9 cellular contexts compared by ENCODE assay signal in the genomic region with DNA sequence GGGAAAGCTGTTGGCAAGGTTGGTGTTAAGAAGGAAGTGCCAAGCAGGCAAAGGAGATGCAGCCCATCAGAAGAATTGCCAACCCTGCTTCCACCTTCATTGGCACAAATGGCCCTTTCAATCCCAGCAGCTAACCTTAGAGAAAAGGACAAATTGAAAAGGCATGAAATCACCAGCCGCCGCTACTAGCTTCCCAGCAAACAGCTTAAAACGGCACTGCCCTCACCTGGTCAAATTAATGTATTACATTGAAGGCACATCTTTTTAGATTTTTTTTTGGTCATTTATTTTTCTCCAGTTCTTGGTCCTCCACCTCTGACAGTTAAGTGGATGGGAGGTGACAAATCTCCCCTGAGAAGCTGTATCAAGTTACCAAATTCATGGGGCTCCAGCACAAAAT. TPM values are rescaled to one million over a fixed set of nuclear protein-coding genes. Genes with fewer than 3 reads are reported as not detected.
DNase-seq lines count a peak whose midpoint lies in the region; ATAC-seq and TF ChIP-seq lines count a peak whose summit lies in the region.
"Had no signal": no experiment of that assay in that cellular context is flagged by ENCODE, and none has a peak within 500 bp of the region (broad histone marks: within the 10 kb centered on the region; RNA-seq: fewer than 3 reads in every experiment).

No MANE protein-coding gene starts in this region.

- H3K27me3 Mint-ChIP-seq in Caco-2 (ENCODE audit: insufficient read depth, unreplicated experiment) = peaks cover 5% of the 10 kb centered on the region
- H3K27me3 Mint-ChIP-seq in chondrocyte (ENCODE audit: low read depth) = peaks cover 9% of the 10 kb centered on the region
- peaks cover 3% of the 10 kb centered on the region for H3K27me3 Mint-ChIP-seq in activated T-helper 1 cell treated with anti-CD3 and anti-CD28 coated beads, Interleukin-12 subunit alpha, Interleukin-12 subunit beta, Interleukin-2, Interleukin-4 antibody, amounts not matched to agents 30 ng/mL and 10 ng/mL and 1 ng/mL, durations not matched to agents 14 hours and 24 hours and 36 hours (ENCODE audit: insufficient read depth)

- H3K36me3 Mint-ChIP-seq in Caco-2 (ENCODE audit: insufficient read depth, unreplicated experiment) = no peaks in the 10 kb centered on the region
- no peaks in the 10 kb centered on the region for H3K36me3 Mint-ChIP-seq in chondrocyte (ENCODE audit: low read depth)
- no peaks in the 10 kb centered on the region for H3K36me3 Mint-ChIP-seq in activated T-helper 1 cell treated with anti-CD3 and anti-CD28 coated beads, Interleukin-12 subunit alpha, Interleukin-12 subunit beta, Interleukin-2, Interleukin-4 antibody, amounts not matched to agents 30 ng/mL and 10 ng/mL and 1 ng/mL, durations not matched to agents 14 hours and 24 hours and 36 hours (ENCODE audit: low read depth)

- H3K4me1 Mint-ChIP-seq in Caco-2 (ENCODE audit: low read depth, unreplicated experiment) = no peaks in the 10 kb centered on the region
- H3K4me1 Mint-ChIP-seq in chondrocyte (ENCODE audit: low read depth) = no peaks in the 10 kb centered on the region
- no peaks in the 10 kb centered on the region for H3K4me1 Mint-ChIP-seq in activated T-helper 1 cell treated with anti-CD3 and anti-CD28 coated beads, Interleukin-12 subunit alpha, Interleukin-12 subunit beta, Interleukin-2, Interleukin-4 antibody, amounts not matched to agents 30 ng/mL and 10 ng/mL and 1 ng/mL, durations not matched to agents 14 hours and 24 hours and 36 hours (ENCODE audit: low read depth)

- no peak overlapping the region for H3K27ac ChIP-seq in Panc1 (ENCODE audit: low read length)

- H3K9me3 Mint-ChIP-seq in Caco-2 (ENCODE audit: unreplicated experiment) = no peaks in the 10 kb centered on the region
- H3K9me3 Mint-ChIP-seq in chondrocyte (ENCODE audit: low read depth) = peaks cover 5% of the 10 kb centered on the region
- H3K9me3 Mint-ChIP-seq in activated T-helper 1 cell treated with anti-CD3 and anti-CD28 coated beads, Interleukin-12 subunit alpha, Interleukin-12 subunit beta, Interleukin-2, Interleukin-4 antibody, amounts not matched to agents 30 ng/mL and 10 ng/mL and 1 ng/mL, durations not matched to agents 14 hours and 24 hours and 36 hours = no peaks in the 10 kb centered on the region
- H3K9me3 Mint-ChIP-seq: T-helper 1 cell treated with Interleukin-12 subunit alpha and Interleukin-12 subunit beta and Interleukin-4 antibody, amounts not matched to agents 30 μg/mL and 1 μg/mL, for 36 hours had no signal

- H3K9me3 ChIP-seq in Caco-2 (no peaks in the 10 kb centered on the region), Panc1 (ENCODE audit: control insufficient read depth, insufficient read depth, low read depth, low read length) (no peaks in the 10 kb centered on the region), mucosa of descending colon (no peaks in the 10 kb centered on the region)

- H3K4me3 Mint-ChIP-seq in Caco-2 (ENCODE audit: unreplicated experiment) (no peak overlapping the region), chondrocyte (ENCODE audit: unreplicated experiment) (no peak overlapping the region)
- H3K4me3 Mint-ChIP-seq in activated T-helper 1 cell treated with anti-CD3 and anti-CD28 coated beads, Interleukin-12 subunit alpha, Interleukin-12 subunit beta, Interleukin-2, Interleukin-4 antibody, amounts not matched to agents 30 ng/mL and 10 ng/mL and 1 ng/mL, durations not matched to agents 14 hours and 24 hours and 36 hours = no peak overlapping the region
- H3K4me3 Mint-ChIP-seq: T-helper 1 cell treated with Interleukin-12 subunit alpha and Interleukin-12 subunit beta and Interleukin-4 antibody, amounts not matched to agents 30 μg/mL and 1 μg/mL, for 36 hours had no signal

- in situ Hi-C loops in Panc1 (cut with HindIII; ENCODE audit: low pct_unique_long_range_greater_than_20kb, low sequenced_read_pairs) = no loop called here

- POLR2A ChIA-PET in Caco-2 (lab: Charles Lee) (no interaction called here), Panc1 (lab: Charles Lee) (interaction anchor here (0.6 kb wide), 1 partner anchor 178 kb away, joined by 4 read pairs; no protein-coding TSS in a partner anchor)

- TF ChIP-seq CTCF in Caco-2 (IDR thresholded peaks at IDR 0.05; ENCODE audit: insufficient read depth in 1 of 2, low read depth in 1 of 2, low read length in 1 of 2, severe bottlenecking in 1 of 2, unreplicated experiment in 1 of 2) = peak; percentile 24 to 46
- TF ChIP-seq CTCF in GM20000 (IDR thresholded peaks at IDR 0.05; ENCODE audit: extremely low read depth, missing control alignments) = peak; percentile 48
- TF ChIP-seq CTCF in Panc1 (IDR thresholded peaks at IDR 0.05) = peak; percentile 79
- TF ChIP-seq CTCF in chondrocyte (IDR thresholded peaks at IDR 0.05) = peak; percentile 81
- TF ChIP-seq CTCF in mucosa of descending colon (IDR thresholded peaks at IDR 0.05) = no peak

- CTCF ChIA-PET in Caco-2 (lab: Charles Lee) = interaction anchor here (0.8 kb wide), 2 partner anchors 112 to 189 kb away, joined by 3 read pairs; no protein-coding TSS in a partner anchor
- CTCF ChIA-PET in Panc1 (lab: Charles Lee) = no interaction called here

- no peaks in the 10 kb centered on the region for H3K36me3 ChIP-seq in Caco-2 (ENCODE audit: control insufficient read depth, insufficient read depth, low read length)
- no peaks in the 10 kb centered on the region for H3K36me3 ChIP-seq in Panc1 (ENCODE audit: control insufficient read depth, insufficient read depth, low read length)
- no peaks in the 10 kb centered on the region for H3K36me3 ChIP-seq in mucosa of descending colon (ENCODE audit: low read depth)

- ATAC-seq in Panc1 = no peak
- peak; percentile 27 for ATAC-seq in mucosa of descending colon
- ATAC-seq in HG03439 (IDR thresholded peaks at IDR 0.05; ENCODE audit: unreplicated experiment) = no peak
- ATAC-seq in GM21723 (IDR thresholded peaks at IDR 0.05; ENCODE audit: unreplicated experiment) = no peak

- intact Hi-C loops in Caco-2 (cut with micrococcal nuclease; ENCODE audit: unreplicated experiment) (no loop called here), Panc1 (cut with micrococcal nuclease; ENCODE audit: unreplicated experiment) (no loop called here), mucosa of descending colon (cut with DNase I, micrococcal nuclease) (no loop called here)
- intact Hi-C loops in activated T-helper 1 cell treated with anti-CD3 and anti-CD28 coated beads, Interleukin-12 subunit alpha, Interleukin-12 subunit beta, Interleukin-2, Interleukin-4 antibody, amounts not matched to agents 30 ng/mL and 10 ng/mL and 1 ng/mL, durations not matched to agents 14 hours and 24 hours and 36 hours (cut with micrococcal nuclease) = loop anchor here (1.0 kb wide), 1 partner anchor 189 kb away; no protein-coding TSS in a partner anchor

- BruUV-seq in Caco-2 (replicated peaks; lab: Mats Ljungman, UMichigan) = no TSS peak
- BruUV-seq in Panc1 (replicated peaks; lab: Mats Ljungman, UMichigan) = no TSS peak

- H3K4me3 ChIP-seq in Caco-2 (ENCODE audit: low read depth, low read length) = no peak overlapping the region
- no peak overlapping the region for H3K4me3 ChIP-seq in Panc1 (ENCODE audit: low read depth in 2 of 2, low read length in 2 of 2)
- no peak overlapping the region for H3K4me3 ChIP-seq in mucosa of descending colon

- DNase-seq in Caco-2 (peak in 1 of 2 experiments; percentile 42), GM20000 (ENCODE audit: low spot score) (peak; percentile 9), Panc1 (ENCODE audit: low read depth, low spot score) (peak; percentile 15), chondrocyte (ENCODE audit: low spot score) (no peak), mucosa of descending colon (peak in 1 of 3 donors; percentile 23)
- no peak for DNase-seq in activated T-helper 1 cell treated with anti-CD3 and anti-CD28 coated beads, Interleukin-12 subunit alpha, Interleukin-12 subunit beta, Interleukin-2, Interleukin-4 antibody, amounts not matched to agents 30 ng/mL and 10 ng/mL and 1 ng/mL, durations not matched to agents 14 hours and 24 hours and 36 hours (ENCODE audit: low spot score)

- H3K27ac Mint-ChIP-seq in Caco-2 (ENCODE audit: unreplicated experiment) = no peak overlapping the region
- no peak overlapping the region for H3K27ac Mint-ChIP-seq in chondrocyte (ENCODE audit: unreplicated experiment)
- H3K27ac Mint-ChIP-seq in activated T-helper 1 cell treated with anti-CD3 and anti-CD28 coated beads, Interleukin-12 subunit alpha, Interleukin-12 subunit beta, Interleukin-2, Interleukin-4 antibody, amounts not matched to agents 30 ng/mL and 10 ng/mL and 1 ng/mL, durations not matched to agents 14 hours and 24 hours and 36 hours = no peak overlapping the region
- H3K27ac Mint-ChIP-seq: T-helper 1 cell treated with Interleukin-12 subunit alpha and Interleukin-12 subunit beta and Interleukin-4 antibody, amounts not matched to agents 30 μg/mL and 1 μg/mL, for 36 hours had no signal

- no peaks in the 10 kb centered on the region for H3K27me3 ChIP-seq in Caco-2 (replicated peaks; ENCODE audit: control insufficient read depth, insufficient read depth, low read length)
- peaks cover 3% of the 10 kb centered on the region; the same call in 1 of the 2 replicates for H3K27me3 ChIP-seq in Panc1 (ENCODE audit: control insufficient read depth, insufficient read depth, low read length)

- no peaks in the 10 kb centered on the region for H3K4me1 ChIP-seq in Caco-2
- H3K4me1 ChIP-seq in Panc1 (ENCODE audit: control insufficient read depth, insufficient read depth, low read length) = no peaks in the 10 kb centered on the region
- H3K4me1 ChIP-seq in mucosa of descending colon (ENCODE audit: low read depth) = no peaks in the 10 kb centered on the region

RNA-seq across cellular contexts. Expression of a gene that starts 51.0 kb away (rescaled TPM):
- 0.18 and 0.39 TPM in 2 replicates for total RNA-seq in Caco-2 (2022)
- 0.36 TPM for total RNA-seq in Panc1 (2021; ENCODE audit: unreplicated experiment)
- polyA plus RNA-seq in Panc1 (2012; ENCODE audit: insufficient read length) = 0.46 TPM
- 2.1 to 2.2 TPM (median 2.1 TPM) in 3 replicates for total RNA-seq in chondrocyte
- total RNA-seq in mucosa of descending colon = 10 to 100 TPM in 1 of 3 donors, 1 to 10 TPM in 2; 1.2 to 11.8 (median 4.8) TPM
- total RNA-seq in activated T-helper 1 cell treated with anti-CD3 and anti-CD28 coated beads, Interleukin-12 subunit alpha, Interleukin-12 subunit beta, Interleukin-2, Interleukin-4 antibody, amounts not matched to agents 30 ng/mL and 10 ng/mL and 1 ng/mL, durations not matched to agents 14 hours and 24 hours and 36 hours = 0.10 and 0.36 TPM in 2 replicates

Comparison
In these comparisons a context has a peak if more than half of its experiments do, and no peak if none do; other contexts are left out.
1. DNase-seq: peak in GM20000 (single experiment) and Panc1 (single experiment); none in chondrocyte (single experiment) and activated T-helper 1 cell treated with anti-CD3 and anti-CD28 coated beads, Interleukin-12 subunit alpha, Interleukin-12 subunit beta, Interleukin-2, Interleukin-4 antibody, amounts not matched to agents 30 ng/mL and 10 ng/mL and 1 ng/mL, durations not matched to agents 14 hours and 24 hours and 36 hours (single experiment).